ENCODE assay signal across 23 cellular contexts in the genomic region with DNA sequence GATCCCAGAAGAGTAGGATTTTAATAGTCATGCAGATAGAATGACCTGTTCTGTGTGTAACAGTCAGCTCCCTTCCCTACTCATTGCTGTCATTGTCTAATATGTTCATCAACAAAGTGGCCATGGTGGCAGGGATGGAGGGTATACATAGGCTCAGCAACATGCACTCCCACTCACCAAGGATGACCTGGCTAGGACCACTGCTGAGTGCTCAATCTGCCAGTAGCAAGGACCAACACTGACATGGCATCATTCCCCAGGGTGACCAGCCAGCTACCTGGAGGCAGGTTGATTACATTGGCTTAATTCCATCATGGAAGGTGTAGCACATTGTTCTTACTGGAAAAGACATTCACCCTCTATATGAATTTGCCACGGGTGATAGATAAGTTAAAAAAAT.
"Had no signal": no experiment of that assay in that cellular context is flagged by ENCODE, and none has a peak within 500 bp of the region (broad histone marks: within the 10 kb centered on the region; RNA-seq: fewer than 3 reads in every experiment).

No MANE protein-coding gene starts in this region.

- H3K4me3 ChIP-seq: PC-9, Peyer's patch, SJCRH30 had no signal

- DNase-seq: IMR-90; Karpas-422; KG1; MM.1S; NCI-H1092 treated with DMSO at 0.1 percent for 48 hours; NCI-H1436; NCI-H187; NCI-H2029; NCI-H2081 treated with DMSO at 0.1 percent for 48 hours; NCI-H2171; NCI-H226; NCI-H446; NCI-H510A; NCI-H524 treated with DMSO at 0.1 percent for 48 hours; NCI-H748 treated with DMSO at 0.1 percent for 48 hours; NK-92 treated with Interleukin-12 subunit alpha and Interleukin-12 subunit beta, amount 100 ng/mL, for 24 hours; PC-9; Peyer's patch; SHP77 treated with DMSO at 0.1 percent for 48 hours; SJCRH30 had no signal

- H3K27ac ChIP-seq: PC-9, Peyer's patch, SJCRH30 had no signal

- H2AFZ ChIP-seq: PC-9 had no signal

- H3K4me2 ChIP-seq: PC-9 had no signal

- H3K4me1 ChIP-seq: Peyer's patch, SJCRH30 had no signal

- ATAC-seq: HepG2, Right ventricle myocardium inferior, SK-N-SH treated with all-trans-retinoic acid at 6 μM for 48 hours had no signal

- H3K36me3 ChIP-seq: Peyer's patch, SJCRH30 had no signal

- H3K9me3 ChIP-seq: SJCRH30 had no signal

- H3K27me3 ChIP-seq: Peyer's patch, SJCRH30 had no signal
